In genomic region chr16:63323722-63324121, GRCh38 we compare ENCODE assay signal across 30 cellular contexts.
"Had no signal": no experiment of that assay in that cellular context is flagged by ENCODE, and none has a peak within 500 bp of the region (broad histone marks: within the 10 kb centered on the region; RNA-seq: fewer than 3 reads in every experiment).

No MANE protein-coding gene starts in this region.

- DNase-seq: activated CD4-positive, alpha-beta T cell treated with anti-CD3 and anti-CD28 coated beads for 36 hours; activated CD4-positive, alpha-beta T cell treated with anti-CD3 and anti-CD28 coated beads, Interleukin-2, amount 10 ng/mL, durations not matched to agents 7 days and 5 days; activated CD4-positive, alpha-beta T cell treated with anti-CD3 and anti-CD28 coated beads, Interleukin-2, amount 50 U/mL, for 48 hours; activated CD8-positive, alpha-beta T cell treated with anti-CD3 and anti-CD28 coated beads, Interleukin-2, amount 10 ng/mL, durations not matched to agents 7 days and 5 days; activated gamma-delta T cell; activated naive CD4-positive, alpha-beta T cell treated with Interleukin-2 at 50 U/mL for 16 hours; activated naive CD8-positive, alpha-beta T cell treated with anti-CD3 and anti-CD28 coated beads, Interleukin-2, amount 10 ng/mL, durations not matched to agents 7 days and 5 days; activated T-cell treated with anti-CD3 and anti-CD28 coated beads, Interleukin-2, amount 50 U/mL, for 24 hours; amygdala; colonic mucosa; NCI-H1092 treated with DMSO at 0.1 percent for 48 hours; NCI-H1436; NCI-H1694; NCI-H1930; NCI-H2081 treated with DMSO at 0.1 percent for 48 hours; NCI-H524 treated with DMSO at 0.1 percent for 48 hours; NK-92 treated with Interleukin-12 subunit alpha and Interleukin-12 subunit beta, amount 100 ng/mL, for 24 hours; Peyer's patch; SIG-M5 had no signal

- H3K4me3 ChIP-seq: ascending aorta, cardiac muscle cell, colonic mucosa, Peyer's patch had no signal

- H3K27me3 Mint-ChIP-seq: activated CD4-positive, alpha-beta T cell treated with anti-CD3 and anti-CD28 coated beads for 36 hours; activated CD4-positive, alpha-beta T cell treated with anti-CD3 and anti-CD28 coated beads, Interleukin-2, amount 10 ng/mL, durations not matched to agents 7 days and 5 days; activated naive CD4-positive, alpha-beta T cell treated with anti-CD3 and anti-CD28 coated beads, Interleukin-2, amount 50 U/mL, for 24 hours; activated naive CD8-positive, alpha-beta T cell treated with anti-CD3 and anti-CD28 coated beads, Interleukin-2, amount 10 ng/mL, durations not matched to agents 7 days and 5 days; activated T-cell treated with anti-CD3 and anti-CD28 coated beads, Interleukin-2, amount 50 U/mL, for 24 hours; central memory CD8-positive, alpha-beta T cell had no signal

- ATAC-seq: activated CD4-positive, alpha-beta T cell treated with anti-CD3 and anti-CD28 coated beads for 36 hours; activated CD4-positive, CD25-positive, alpha-beta regulatory T cell treated with anti-CD3 and anti-CD28 coated beads, Interleukin-2, amount 50 U/mL, for 24 hours; activated CD8-positive, alpha-beta T cell treated with anti-CD3 and anti-CD28 coated beads, Interleukin-2, amount 10 ng/mL, durations not matched to agents 7 days and 5 days; PC-3; Right ventricle myocardium inferior had no signal

- H3K9me3 ChIP-seq: ascending aorta, colonic mucosa, Peyer's patch had no signal

- H3K4me3 Mint-ChIP-seq: activated CD4-positive, alpha-beta T cell treated with anti-CD3 and anti-CD28 coated beads for 36 hours; activated CD4-positive, alpha-beta T cell treated with anti-CD3 and anti-CD28 coated beads, Interleukin-2, amount 10 ng/mL, durations not matched to agents 7 days and 5 days; activated CD8-positive, alpha-beta T cell treated with anti-CD3 and anti-CD28 coated beads, Interleukin-2, amount 10 ng/mL, durations not matched to agents 7 days and 5 days; activated naive CD4-positive, alpha-beta T cell treated with anti-CD3 and anti-CD28 coated beads, Interleukin-2, amount 50 U/mL, for 24 hours; activated naive CD8-positive, alpha-beta T cell treated with anti-CD3 and anti-CD28 coated beads, Interleukin-2, amount 10 ng/mL, durations not matched to agents 7 days and 5 days; activated T-cell treated with anti-CD3 and anti-CD28 coated beads, Interleukin-2, amount 50 U/mL, for 24 hours; central memory CD8-positive, alpha-beta T cell; T-helper 1 cell treated with Interleukin-12 subunit alpha and Interleukin-12 subunit beta and Interleukin-4 antibody, amounts not matched to agents 30 μg/mL and 1 μg/mL, for 36 hours; T-helper 2 cell treated with Interferon-gamma antibody and Interleukin-4, amounts not matched to agents 5 μg/mL and 100 μg/mL, for 36 hours had no signal

- H3K27ac ChIP-seq: ascending aorta, cardiac muscle cell, colonic mucosa, Peyer's patch, RWPE1 had no signal

- H3K36me3 ChIP-seq: ascending aorta, cardiac muscle cell, colonic mucosa, Peyer's patch had no signal

- H3K27me3 ChIP-seq: ascending aorta, cardiac muscle cell, colonic mucosa, Peyer's patch had no signal

- H3K4me1 Mint-ChIP-seq: activated CD4-positive, alpha-beta T cell treated with anti-CD3 and anti-CD28 coated beads for 36 hours; activated CD4-positive, alpha-beta T cell treated with anti-CD3 and anti-CD28 coated beads, Interleukin-2, amount 10 ng/mL, durations not matched to agents 7 days and 5 days; activated naive CD4-positive, alpha-beta T cell treated with anti-CD3 and anti-CD28 coated beads, Interleukin-2, amount 50 U/mL, for 24 hours; activated naive CD8-positive, alpha-beta T cell treated with anti-CD3 and anti-CD28 coated beads, Interleukin-2, amount 10 ng/mL, durations not matched to agents 7 days and 5 days; central memory CD8-positive, alpha-beta T cell had no signal

- H3K36me3 Mint-ChIP-seq: activated naive CD4-positive, alpha-beta T cell treated with anti-CD3 and anti-CD28 coated beads, Interleukin-2, amount 50 U/mL, for 24 hours; activated naive CD8-positive, alpha-beta T cell treated with anti-CD3 and anti-CD28 coated beads, Interleukin-2, amount 10 ng/mL, durations not matched to agents 7 days and 5 days had no signal

- H3K27ac Mint-ChIP-seq: activated CD4-positive, alpha-beta T cell treated with anti-CD3 and anti-CD28 coated beads for 36 hours; activated CD4-positive, alpha-beta T cell treated with anti-CD3 and anti-CD28 coated beads, Interleukin-2, amount 10 ng/mL, durations not matched to agents 7 days and 5 days; activated CD8-positive, alpha-beta T cell treated with anti-CD3 and anti-CD28 coated beads, Interleukin-2, amount 10 ng/mL, durations not matched to agents 7 days and 5 days; activated naive CD4-positive, alpha-beta T cell treated with anti-CD3 and anti-CD28 coated beads, Interleukin-2, amount 50 U/mL, for 24 hours; activated naive CD8-positive, alpha-beta T cell treated with anti-CD3 and anti-CD28 coated beads, Interleukin-2, amount 10 ng/mL, durations not matched to agents 7 days and 5 days; activated T-cell treated with anti-CD3 and anti-CD28 coated beads, Interleukin-2, amount 50 U/mL, for 24 hours; activated T-helper 2 cell treated with anti-CD3 and anti-CD28 coated beads, Interferon-gamma antibody, Interleukin-2, Interleukin-4, amounts not matched to agents 10 μg/mL and 5 μg/mL and 100 μg/mL, durations not matched to agents 14 hours and 24 hours and 36 hours; T-helper 1 cell treated with Interleukin-12 subunit alpha and Interleukin-12 subunit beta and Interleukin-4 antibody, amounts not matched to agents 30 μg/mL and 1 μg/mL, for 36 hours; T-helper 2 cell treated with Interferon-gamma antibody and Interleukin-4, amounts not matched to agents 5 μg/mL and 100 μg/mL, for 36 hours had no signal

- H3K4me1 ChIP-seq: ascending aorta, colonic mucosa, Peyer's patch had no signal
